19 cellular contexts compared by ENCODE assay signal in the genomic region with DNA sequence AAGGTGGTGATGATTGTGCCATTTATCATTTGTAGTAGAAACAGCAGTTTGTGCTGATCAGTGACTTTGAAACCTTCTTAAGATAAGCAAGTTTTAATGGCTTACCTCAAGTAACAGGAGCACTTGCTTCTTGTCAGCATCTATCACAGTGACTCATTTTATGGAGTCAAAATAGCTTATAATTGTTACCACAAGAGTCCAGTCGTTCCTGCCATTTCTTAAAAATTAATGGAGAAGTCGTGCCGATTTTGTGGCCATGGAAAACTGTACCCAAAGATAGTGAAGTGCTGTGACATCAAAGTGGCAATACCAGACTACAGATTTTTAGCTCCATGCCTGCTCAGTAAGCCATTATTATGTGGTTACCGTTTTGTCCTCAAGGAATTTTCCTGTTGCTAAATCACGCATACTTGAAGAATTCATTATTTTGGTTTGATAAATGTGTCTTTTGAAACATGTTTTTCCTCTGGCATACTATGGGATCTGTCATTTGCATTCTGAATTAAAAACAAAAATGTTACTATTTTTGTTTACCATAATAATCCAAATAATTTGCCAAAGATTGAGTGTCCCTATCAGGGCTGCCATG.
A peak's percentile ranks its signal among the peaks of the same experiment; 100 is the strongest.
DNase-seq lines count a peak whose midpoint lies in the region; ATAC-seq and TF ChIP-seq lines count a peak whose summit lies in the region.
"Had no signal": no experiment of that assay in that cellular context is flagged by ENCODE, and none has a peak within 500 bp of the region (broad histone marks: within the 10 kb centered on the region; RNA-seq: fewer than 3 reads in every experiment).

No MANE protein-coding gene starts in this region.

- no peak for DNase-seq in MCF 10A (ENCODE audit: unreplicated experiment)
- DNase-seq in mammary epithelial cell = no peak
- no peak for DNase-seq in chondrocyte (ENCODE audit: low spot score)
- DNase-seq in osteocyte (ENCODE audit: extremely low spot score, unreplicated experiment) = no peak
- no peak for DNase-seq in upper lobe of right lung
- no peak for DNase-seq in glutamatergic neuron
- no peak for DNase-seq in stimulated activated naive CD8-positive, alpha-beta T cell treated with anti-CD3 and anti-CD28 coated beads, Interleukin-15, Interleukin-2, amounts not matched to agents 100 U/mL and 50 U/mL, for 24 hours
- DNase-seq in Karpas-422 = no peak
- DNase-seq: activated effector memory CD4-positive, alpha-beta T cell treated with Interleukin-2 at 50 U/mL for 16 hours; CD4-positive, CD25-positive, alpha-beta regulatory T cell; KG1; NCI-H1417; NCI-H2171 treated with DMSO at 0.1 percent for 48 hours; stimulated activated CD4-positive, alpha-beta T cell treated with anti-CD3 and anti-CD28 coated beads, Interleukin-2, amount 100 ng/mL, for 48 hours; testis had no signal

- CTCF ChIA-PET in MCF 10A (lab: Yijun Ruan, JAX) (interaction anchor here (0.8 to 1.5 kb wide), 3 partner anchors 10 to 295 kb away, joined by 3 to 4 read pairs (median 3); no protein-coding TSS in a partner anchor), mammary epithelial cell (lab: Charles Lee; ENCODE audit: low non-redundant PET) (no interaction called here)

- H3K4me3 ChIP-seq in mammary epithelial cell (replicated peaks in 1 of 3; ENCODE audit: insufficient read depth in 1 of 3, low read depth in 2 of 3, low read length in 3 of 3) (no peak overlapping the region), upper lobe of right lung (no peak overlapping the region), Karpas-422 (ENCODE audit: low read length) (no peak overlapping the region)
- H3K4me3 ChIP-seq: neural progenitor cell, right atrium auricular region, testis had no signal

- TF ChIP-seq CTCF in MCF 10A (IDR thresholded peaks at IDR 0.05; ENCODE audit: unreplicated experiment) = no peak
- no peak for TF ChIP-seq CTCF in mammary epithelial cell (conservative IDR thresholded peaks at IDR 0.05 in 1 of 2, IDR thresholded peaks at IDR 0.05 in 1 of 2; ENCODE audit: extremely low read depth in 1 of 2, insufficient read depth in 1 of 2, low read depth in 1 of 2, low read length in 2 of 2)
- no peak for TF ChIP-seq CTCF in chondrocyte (IDR thresholded peaks at IDR 0.05)
- TF ChIP-seq CTCF in osteocyte (IDR thresholded peaks at IDR 0.05) = no peak
- no peak for TF ChIP-seq CTCF in upper lobe of right lung (IDR thresholded peaks at IDR 0.05)
- TF ChIP-seq CTCF in glutamatergic neuron (IDR thresholded peaks at IDR 0.05; ENCODE audit: partially characterized antibody, unreplicated experiment) = no peak

- H3K4me3 Mint-ChIP-seq in MCF 10A (ENCODE audit: unreplicated experiment) = no peak overlapping the region
- H3K4me3 Mint-ChIP-seq in chondrocyte (ENCODE audit: unreplicated experiment) = no peak overlapping the region
- H3K4me3 Mint-ChIP-seq in osteocyte (ENCODE audit: unreplicated experiment) = no peak overlapping the region
- H3K4me3 Mint-ChIP-seq in glutamatergic neuron (ENCODE audit: unreplicated experiment) = no peak overlapping the region
- H3K4me3 Mint-ChIP-seq: CD4-positive, CD25-positive, alpha-beta regulatory T cell; neural progenitor cell had no signal

- peaks cover 31% of the 10 kb centered on the region for H3K36me3 ChIP-seq in mammary epithelial cell (ENCODE audit: insufficient read depth, low read length)
- no peaks in the 10 kb centered on the region for H3K36me3 ChIP-seq in upper lobe of right lung
- H3K36me3 ChIP-seq in Karpas-422 (ENCODE audit: insufficient read depth, low read length) = no peaks in the 10 kb centered on the region

- peaks cover 26% of the 10 kb centered on the region for H3K4me1 ChIP-seq in mammary epithelial cell (ENCODE audit: insufficient read depth, low read length)
- peaks cover 41% of the 10 kb centered on the region for H3K4me1 ChIP-seq in upper lobe of right lung
- peaks cover 4% of the 10 kb centered on the region; the same call in 1 of the 2 replicates for H3K4me1 ChIP-seq in Karpas-422 (ENCODE audit: low read length)

- intact Hi-C loops in MCF 10A (cut with micrococcal nuclease) (no loop called here), mammary epithelial cell (cut with micrococcal nuclease) (loop anchor here (5.0 kb wide), 2 partner anchors 48 to 168 kb away; no protein-coding TSS in a partner anchor), upper lobe of right lung (cut with DNase I) (no loop called here)

- H3K4me1 Mint-ChIP-seq in MCF 10A (ENCODE audit: insufficient read depth, unreplicated experiment) (peaks cover 39% of the 10 kb centered on the region), chondrocyte (ENCODE audit: low read depth) (peaks cover 89% of the 10 kb centered on the region), osteocyte (ENCODE audit: unreplicated experiment) (peaks cover 78% of the 10 kb centered on the region), glutamatergic neuron (ENCODE audit: low read depth, unreplicated experiment) (peaks cover 7% of the 10 kb centered on the region)

- H4K20me1 ChIP-seq in mammary epithelial cell (ENCODE audit: insufficient read depth, low read length) (no peaks in the 10 kb centered on the region), Karpas-422 (ENCODE audit: insufficient read depth, low read depth, low read length) (no peaks in the 10 kb centered on the region)

- dilution Hi-C loops in mammary epithelial cell (cut with HindIII; ENCODE audit: low sequenced_read_pairs) = no loop called here

- H3K79me2 ChIP-seq in mammary epithelial cell (ENCODE audit: insufficient read depth, low read length) = peaks cover 97% of the 10 kb centered on the region
- H3K79me2 ChIP-seq in Karpas-422 (ENCODE audit: low read length) = no peaks in the 10 kb centered on the region

- peak overlapping the region; percentile 61 for H3K27ac Mint-ChIP-seq in MCF 10A (ENCODE audit: low read depth, unreplicated experiment)
- H3K27ac Mint-ChIP-seq in chondrocyte (ENCODE audit: unreplicated experiment) = peak overlapping the region; percentile 97
- H3K27ac Mint-ChIP-seq in osteocyte (ENCODE audit: unreplicated experiment) = peak overlapping the region; percentile 94
- no peak overlapping the region for H3K27ac Mint-ChIP-seq in glutamatergic neuron (ENCODE audit: unreplicated experiment)
- H3K27ac Mint-ChIP-seq: neural progenitor cell had no signal

- no peak for ATAC-seq in upper lobe of right lung
- ATAC-seq in stimulated activated naive CD8-positive, alpha-beta T cell treated with anti-CD3 and anti-CD28 coated beads, Interleukin-15, Interleukin-2, amounts not matched to agents 100 U/mL and 50 U/mL, for 24 hours = no peak
- ATAC-seq: Right ventricle myocardium inferior had no signal

- H3K27me3 ChIP-seq in mammary epithelial cell (ENCODE audit: insufficient read depth, low read length) (no peaks in the 10 kb centered on the region), upper lobe of right lung (no peaks in the 10 kb centered on the region), Karpas-422 (ENCODE audit: low read length) (no peaks in the 10 kb centered on the region)
- H3K27me3 ChIP-seq: right atrium auricular region, testis had no signal

- no peak overlapping the region for H2AFZ ChIP-seq in mammary epithelial cell (ENCODE audit: low read depth, low read length)
- no peak overlapping the region for H2AFZ ChIP-seq in Karpas-422 (ENCODE audit: low read length)
- H2AFZ ChIP-seq: neural progenitor cell had no signal

- in situ Hi-C loops in mammary epithelial cell (cut with MboI; ENCODE audit: low sequenced_read_pairs in 2 of 2) = no loop called here

- H3K4me2 ChIP-seq in mammary epithelial cell (ENCODE audit: insufficient read depth, low read depth, low read length) (no peak overlapping the region), Karpas-422 (ENCODE audit: low read depth, low read length, poor library complexity, severe bottlenecking) (no peak overlapping the region)
- H3K4me2 ChIP-seq: neural progenitor cell had no signal

- WGBS in mammary epithelial cell (ENCODE audit: low coverage, missing lambda C conversion rate) = 39% methylated on average over 5 of the region's 5 CpGs

- H3K9me2 ChIP-seq in Karpas-422 (replicated peaks; ENCODE audit: insufficient read depth, low read length) = no peaks in the 10 kb centered on the region

- H3K36me3 Mint-ChIP-seq in MCF 10A (ENCODE audit: insufficient read depth, unreplicated experiment) (peaks cover 97% of the 10 kb centered on the region), chondrocyte (ENCODE audit: low read depth) (peaks cover 53% of the 10 kb centered on the region), osteocyte (ENCODE audit: unreplicated experiment) (peaks cover 53% of the 10 kb centered on the region), glutamatergic neuron (ENCODE audit: unreplicated experiment) (peaks cover 4% of the 10 kb centered on the region)

- H3K9me3 ChIP-seq in mammary epithelial cell (replicated peaks; ENCODE audit: insufficient read depth, low read length) (peaks cover 8% of the 10 kb centered on the region), upper lobe of right lung (no peaks in the 10 kb centered on the region), Karpas-422 (ENCODE audit: low read length) (no peaks in the 10 kb centered on the region)
- H3K9me3 ChIP-seq: testis had no signal

- no TSS peak for BruUV-seq in MCF 10A (replicated peaks; lab: Mats Ljungman, UMichigan)
- BruUV-seq in mammary epithelial cell (replicated peaks; lab: Mats Ljungman, UMichigan) = no TSS peak

- H3K9ac ChIP-seq in mammary epithelial cell (ENCODE audit: insufficient read depth, low read length) (no peak overlapping the region), Karpas-422 (ENCODE audit: low read length) (no peak overlapping the region)
- H3K9ac ChIP-seq: neural progenitor cell had no signal

- H3K27ac ChIP-seq in mammary epithelial cell (ENCODE audit: insufficient read depth, low read depth, low read length) (no peak overlapping the region), upper lobe of right lung (peak overlapping the region; percentile 27), Karpas-422 (ENCODE audit: low read length) (no peak overlapping the region)
- H3K27ac ChIP-seq: 22Rv1, neural progenitor cell, testis had no signal

- no peaks in the 10 kb centered on the region for H3K27me3 Mint-ChIP-seq in MCF 10A (ENCODE audit: insufficient read depth, unreplicated experiment)
- H3K27me3 Mint-ChIP-seq in chondrocyte (ENCODE audit: low read depth) = no peaks in the 10 kb centered on the region
- no peaks in the 10 kb centered on the region for H3K27me3 Mint-ChIP-seq in osteocyte (ENCODE audit: unreplicated experiment)
- peaks cover 3% of the 10 kb centered on the region for H3K27me3 Mint-ChIP-seq in glutamatergic neuron (ENCODE audit: unreplicated experiment)

- H3K9me3 Mint-ChIP-seq in MCF 10A (ENCODE audit: unreplicated experiment) (no peaks in the 10 kb centered on the region), chondrocyte (ENCODE audit: low read depth) (no peaks in the 10 kb centered on the region), osteocyte (ENCODE audit: unreplicated experiment) (no peaks in the 10 kb centered on the region), glutamatergic neuron (ENCODE audit: unreplicated experiment) (no peaks in the 10 kb centered on the region)

- POLR2A ChIA-PET in MCF 10A (lab: Yijun Ruan, JAX) = interaction anchor here (0.7 to 1.0 kb wide), 5 partner anchors 10 to 169 kb away, joined by 3 to 6 read pairs (median 3); no protein-coding TSS in a partner anchor
